8 cellular contexts compared by ENCODE assay signal in genomic region chr17:50866950-50867855, GRCh38. TPM values are rescaled to one million over a fixed set of nuclear protein-coding genes. Genes with fewer than 3 reads are reported as not detected.
DNase-seq lines count a peak whose midpoint lies in the region; ATAC-seq and TF ChIP-seq lines count a peak whose summit lies in the region.

No MANE protein-coding gene starts in this region.

- peak overlapping the region; percentile 85 for H3K4me2 ChIP-seq in DND-41 (ENCODE audit: insufficient read depth, low read length)

- no peaks in the 10 kb centered on the region for H3K27me3 Mint-ChIP-seq in activated T-helper 2 cell treated with anti-CD3 and anti-CD28 coated beads, Interferon-gamma antibody, Interleukin-2, Interleukin-4, amounts not matched to agents 10 μg/mL and 5 μg/mL and 100 μg/mL, durations not matched to agents 14 hours and 24 hours and 36 hours (ENCODE audit: low read depth)
- H3K27me3 Mint-ChIP-seq in naive thymus-derived CD4-positive, alpha-beta T cell: peaks cover 0 to 2% (median 0%) of the 10 kb centered on the region in 5 donors
- H3K27me3 Mint-ChIP-seq in stimulated activated memory B cell treated with anti-CD40 and anti-IgM and Interleukin-4, amounts not matched to agents 10 μg/mL and 1 μg/mL and 100 μg/mL, for 72 hours: no peaks in the 10 kb centered on the region

- no peaks in the 10 kb centered on the region for H3K9me3 ChIP-seq in DND-41 (ENCODE audit: insufficient read depth, low read length, severe bottlenecking)
- H3K9me3 ChIP-seq in naive thymus-derived CD4-positive, alpha-beta T cell (ENCODE audit: control insufficient read depth in 2 of 3, low read length in 3 of 3): no peaks in the 10 kb centered on the region

- H3K4me3 ChIP-seq in DND-41 (ENCODE audit: low read depth in 1 of 2, low read length in 2 of 2) (peak overlapping the region; percentile 39 to 73), fibroblast of mammary gland (ENCODE audit: control insufficient read depth, low read depth, low read length) (peak overlapping the region; percentile 75)
- peak overlapping the region; percentile 89 for H3K4me3 ChIP-seq in naive thymus-derived CD4-positive, alpha-beta T cell (ENCODE audit: low read length)

- intact Hi-C loops in activated T-helper 2 cell treated with anti-CD3 and anti-CD28 coated beads, Interferon-gamma antibody, Interleukin-2, Interleukin-4, amounts not matched to agents 10 μg/mL and 5 μg/mL and 100 μg/mL, durations not matched to agents 14 hours and 24 hours and 36 hours (cut with micrococcal nuclease): loop anchor here (1.0 to 5.0 kb wide), 8 partner anchors 15 to 300 kb away; partner anchors contain the start of genes ANKRD40, NME1, NME2 and SPAG9
- intact Hi-C loops in naive thymus-derived CD4-positive, alpha-beta T cell (cut with micrococcal nuclease): loop anchor here (1.0 to 5.0 kb wide), 17 partner anchors 43 to 1505 kb away; partner anchors contain the start of genes ANKRD40 (in 2 of the 2), MBTD1 (in 2 of the 2), NME2 (in 2 of the 2) and UTP18 (in 2 of the 2)

- no peaks in the 10 kb centered on the region for H3K9me3 Mint-ChIP-seq in activated T-helper 2 cell treated with anti-CD3 and anti-CD28 coated beads, Interferon-gamma antibody, Interleukin-2, Interleukin-4, amounts not matched to agents 10 μg/mL and 5 μg/mL and 100 μg/mL, durations not matched to agents 14 hours and 24 hours and 36 hours
- peaks cover 0 to 5% (median 0%) of the 10 kb centered on the region in 11 donors for H3K9me3 Mint-ChIP-seq in naive thymus-derived CD4-positive, alpha-beta T cell
- H3K9me3 Mint-ChIP-seq in stimulated activated memory B cell treated with anti-CD40 and anti-IgM and Interleukin-4, amounts not matched to agents 10 μg/mL and 1 μg/mL and 100 μg/mL, for 72 hours: no peaks in the 10 kb centered on the region

- CTCF ChIA-PET in naive thymus-derived CD4-positive, alpha-beta T cell (lab: Charles Lee): interaction anchor here (0.7 to 3.4 kb wide), 15 partner anchors 14 to 87 kb away, joined by 3 to 33 read pairs (median 6); no protein-coding TSS in a partner anchor

- H3K4me3 Mint-ChIP-seq in activated T-helper 2 cell treated with anti-CD3 and anti-CD28 coated beads, Interferon-gamma antibody, Interleukin-2, Interleukin-4, amounts not matched to agents 10 μg/mL and 5 μg/mL and 100 μg/mL, durations not matched to agents 14 hours and 24 hours and 36 hours (ENCODE audit: low read depth): peak overlapping the region; percentile 91
- peak overlapping the region; percentile 81 to 100 (median 94) for H3K4me3 Mint-ChIP-seq in naive thymus-derived CD4-positive, alpha-beta T cell
- H3K4me3 Mint-ChIP-seq in stimulated activated memory B cell treated with anti-CD40 and anti-IgM and Interleukin-4, amounts not matched to agents 10 μg/mL and 1 μg/mL and 100 μg/mL, for 72 hours: peak overlapping the region; percentile 97

- TF ChIP-seq CTCF in DND-41 (IDR thresholded peaks at IDR 0.05; ENCODE audit: borderline replicate concordance, extremely low read depth, low read length, poor library complexity, severe bottlenecking) (no peak), fibroblast of mammary gland (conservative IDR thresholded peaks at IDR 0.05; ENCODE audit: control insufficient read depth, insufficient read depth, low read depth, low read length) (no peak)

- H4K20me1 ChIP-seq in DND-41 (ENCODE audit: insufficient read depth, low read length): peaks cover 17% of the 10 kb centered on the region; the same call in 1 of the 2 replicates

- ATAC-seq in DND-41 (ENCODE audit: insufficient read depth, low read depth): peak; percentile 65
- peak; percentile 47 for ATAC-seq in naive thymus-derived CD4-positive, alpha-beta T cell
- ATAC-seq in stimulated activated memory B cell treated with anti-CD40 and anti-IgM and Interleukin-4, amounts not matched to agents 10 μg/mL and 1 μg/mL and 100 μg/mL, for 72 hours: peak; percentile 65

- H3K9ac ChIP-seq in DND-41 (ENCODE audit: low read depth, low read length): peak overlapping the region; percentile 87

- H3K36me3 Mint-ChIP-seq in activated T-helper 2 cell treated with anti-CD3 and anti-CD28 coated beads, Interferon-gamma antibody, Interleukin-2, Interleukin-4, amounts not matched to agents 10 μg/mL and 5 μg/mL and 100 μg/mL, durations not matched to agents 14 hours and 24 hours and 36 hours (ENCODE audit: low read depth): peaks cover 17% of the 10 kb centered on the region
- H3K36me3 Mint-ChIP-seq in naive thymus-derived CD4-positive, alpha-beta T cell: peaks cover 0 to 19% (median 10%) of the 10 kb centered on the region in 5 donors
- H3K36me3 Mint-ChIP-seq in stimulated activated memory B cell treated with anti-CD40 and anti-IgM and Interleukin-4, amounts not matched to agents 10 μg/mL and 1 μg/mL and 100 μg/mL, for 72 hours: no peaks in the 10 kb centered on the region

- peaks cover 56% of the 10 kb centered on the region for H3K4me1 ChIP-seq in DND-41 (ENCODE audit: insufficient read depth, low read length)
- peaks cover 41 to 50% of the 10 kb centered on the region in 2 donors for H3K4me1 ChIP-seq in naive thymus-derived CD4-positive, alpha-beta T cell (ENCODE audit: control insufficient read depth in 2 of 2, insufficient read depth in 2 of 2, low read length in 2 of 2)

- POLR2A ChIA-PET in naive thymus-derived CD4-positive, alpha-beta T cell (lab: Charles Lee): interaction anchor here (0.7 to 18.6 kb wide), 16 partner anchors 7 to 298 kb away, joined by 3 to 828 read pairs (median 12); partner anchors contain the start of genes ANKRD40, LUC7L3, NME1 and NME2

- peaks cover 11% of the 10 kb centered on the region for H3K36me3 ChIP-seq in DND-41 (ENCODE audit: insufficient read depth, low read length)
- H3K36me3 ChIP-seq in naive thymus-derived CD4-positive, alpha-beta T cell (ENCODE audit: control insufficient read depth in 2 of 3, insufficient read depth in 3 of 3, low read length in 3 of 3): peaks cover 5 to 11% (median 8%) of the 10 kb centered on the region in 3 experiments

- peaks cover 30% of the 10 kb centered on the region for H3K79me2 ChIP-seq in DND-41 (ENCODE audit: insufficient read depth, low read length)

- peaks cover 44% of the 10 kb centered on the region for H3K4me1 Mint-ChIP-seq in activated T-helper 2 cell treated with anti-CD3 and anti-CD28 coated beads, Interferon-gamma antibody, Interleukin-2, Interleukin-4, amounts not matched to agents 10 μg/mL and 5 μg/mL and 100 μg/mL, durations not matched to agents 14 hours and 24 hours and 36 hours (ENCODE audit: low read depth)
- peaks cover 36 to 65% (median 57%) of the 10 kb centered on the region in 7 donors for H3K4me1 Mint-ChIP-seq in naive thymus-derived CD4-positive, alpha-beta T cell
- peaks cover 38% of the 10 kb centered on the region for H3K4me1 Mint-ChIP-seq in stimulated activated memory B cell treated with anti-CD40 and anti-IgM and Interleukin-4, amounts not matched to agents 10 μg/mL and 1 μg/mL and 100 μg/mL, for 72 hours

- DNase-seq in DND-41 (peak; percentile 89), H4 (ENCODE audit: low spot score) (peak; percentile 98), LoVo (ENCODE audit: low spot score) (peak; percentile 95), RPMI8226 (peak; percentile 93), fibroblast of mammary gland (ENCODE audit: low read depth) (peak; percentile 94)
- peak; percentile 83 for DNase-seq in activated T-helper 2 cell treated with anti-CD3 and anti-CD28 coated beads, Interferon-gamma antibody, Interleukin-2, Interleukin-4, amounts not matched to agents 10 μg/mL and 5 μg/mL and 100 μg/mL, durations not matched to agents 14 hours and 24 hours and 36 hours (ENCODE audit: low spot score)
- DNase-seq in naive thymus-derived CD4-positive, alpha-beta T cell: peak; percentile 58 to 90 (median 88)

- no peaks in the 10 kb centered on the region for H3K27me3 ChIP-seq in DND-41 (ENCODE audit: insufficient read depth, low read length, poor library complexity)
- H3K27me3 ChIP-seq in naive thymus-derived CD4-positive, alpha-beta T cell (ENCODE audit: control insufficient read depth in 2 of 2, insufficient read depth in 2 of 2, low read length in 2 of 2): no peaks in the 10 kb centered on the region

- H3K27ac Mint-ChIP-seq in activated T-helper 2 cell treated with anti-CD3 and anti-CD28 coated beads, Interferon-gamma antibody, Interleukin-2, Interleukin-4, amounts not matched to agents 10 μg/mL and 5 μg/mL and 100 μg/mL, durations not matched to agents 14 hours and 24 hours and 36 hours: peak overlapping the region; percentile 97
- peak overlapping the region; percentile 95 to 100 (median 98) for H3K27ac Mint-ChIP-seq in naive thymus-derived CD4-positive, alpha-beta T cell
- peak overlapping the region; percentile 97 for H3K27ac Mint-ChIP-seq in stimulated activated memory B cell treated with anti-CD40 and anti-IgM and Interleukin-4, amounts not matched to agents 10 μg/mL and 1 μg/mL and 100 μg/mL, for 72 hours

- peak overlapping the region; percentile 98 for H3K27ac ChIP-seq in DND-41 (ENCODE audit: low read length)
- peak overlapping the region; percentile 98 for H3K27ac ChIP-seq in naive thymus-derived CD4-positive, alpha-beta T cell (ENCODE audit: low read depth, low read length)

- peak overlapping the region; percentile 83 for H2AFZ ChIP-seq in DND-41 (ENCODE audit: low read depth, low read length)

RNA-seq across cellular contexts. Expression of gene TOB1, which starts 1.0 kb away (rescaled TPM):
- 3.1 and 7.0 TPM in 2 replicates for total RNA-seq in H4 (2014; rRNA removed; shearing (Covaris generic))
- total RNA-seq in activated T-helper 2 cell treated with anti-CD3 and anti-CD28 coated beads, Interferon-gamma antibody, Interleukin-2, Interleukin-4, amounts not matched to agents 10 μg/mL and 5 μg/mL and 100 μg/mL, durations not matched to agents 14 hours and 24 hours and 36 hours: 28.5 and 28.9 TPM in 2 replicates
- 100 to 1,000 TPM in 4 of 5 experiments, 10 to 100 TPM in 1; 51.5 to 261 (median 131) TPM for total RNA-seq in naive thymus-derived CD4-positive, alpha-beta T cell
- 10 to 100 TPM; 27.9 to 33.7 TPM for polyA plus RNA-seq in naive thymus-derived CD4-positive, alpha-beta T cell

RNA-seq across cellular contexts. Expression of gene WFIKKN2, which starts 31.8 kb away (rescaled TPM):
- not detected in 2 replicates for total RNA-seq in H4 (2014; rRNA removed; shearing (Covaris generic))
- total RNA-seq in activated T-helper 2 cell treated with anti-CD3 and anti-CD28 coated beads, Interferon-gamma antibody, Interleukin-2, Interleukin-4, amounts not matched to agents 10 μg/mL and 5 μg/mL and 100 μg/mL, durations not matched to agents 14 hours and 24 hours and 36 hours: not detected in 2 replicates
- total RNA-seq in naive thymus-derived CD4-positive, alpha-beta T cell: not detected
- polyA plus RNA-seq in naive thymus-derived CD4-positive, alpha-beta T cell: not detected

Comparison
In these comparisons a context has a peak if more than half of its experiments do, and no peak if none do; other contexts are left out.
1. Peak in every context shown above with its lines: DNase-seq, ATAC-seq, H3K4me3 ChIP-seq and H3K27ac ChIP-seq.